ENCODE assay signal across 13 cellular contexts in the genomic region with DNA sequence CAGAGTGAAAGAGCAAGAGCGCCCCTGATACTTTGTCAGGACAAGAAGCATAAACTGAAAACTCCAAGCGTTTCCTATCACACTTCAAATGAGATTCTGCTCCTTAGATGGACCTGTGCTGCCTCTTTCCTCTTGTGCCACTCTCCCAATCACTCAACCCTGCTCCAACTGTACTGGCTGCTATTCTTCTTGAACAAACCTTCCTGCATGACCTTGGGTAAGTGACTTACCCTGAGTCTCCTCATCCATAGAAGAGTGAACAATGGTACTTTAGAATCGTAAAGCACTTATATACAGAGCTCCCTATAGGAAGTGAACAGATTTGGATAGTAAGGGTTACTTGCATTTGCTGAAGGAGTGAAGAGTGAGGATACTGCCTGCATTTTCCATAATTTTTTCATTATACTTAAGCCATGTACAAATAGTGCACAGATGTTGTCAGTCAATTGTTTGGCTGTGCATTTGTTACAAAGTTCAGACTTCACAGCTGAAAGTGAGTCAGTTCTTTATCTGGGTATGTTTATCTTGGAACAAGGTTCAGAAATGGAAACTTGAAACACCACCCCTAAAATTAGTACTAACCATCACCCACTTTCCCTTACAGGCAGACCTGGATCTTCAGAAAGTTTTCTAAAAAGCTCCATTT. TPM values are rescaled to one million over a fixed set of nuclear protein-coding genes. Genes with fewer than 3 reads are reported as not detected.
DNase-seq lines count a peak whose midpoint lies in the region; ATAC-seq and TF ChIP-seq lines count a peak whose summit lies in the region.
"Had no signal": no experiment of that assay in that cellular context is flagged by ENCODE, and none has a peak within 500 bp of the region (broad histone marks: within the 10 kb centered on the region; RNA-seq: fewer than 3 reads in every experiment).

No MANE protein-coding gene starts in this region.

- H3K4me3 ChIP-seq in mammary epithelial cell (replicated peaks in 1 of 3; ENCODE audit: insufficient read depth in 1 of 3, low read depth in 2 of 3, low read length in 3 of 3), result no peak overlapping the region
- H3K4me3 ChIP-seq: SK-N-MC had no signal

- H3K4me1 ChIP-seq in mammary epithelial cell (ENCODE audit: insufficient read depth, low read length) (no peaks in the 10 kb centered on the region), foreskin keratinocyte (no peaks in the 10 kb centered on the region)

- CTCF ChIA-PET in MCF 10A (lab: Yijun Ruan, JAX), result interaction anchor here (0.5 to 0.8 kb wide), 3 partner anchors 11 to 943 kb away, joined by 3 read pairs; a partner anchor contains a TSS
- CTCF ChIA-PET in mammary epithelial cell (lab: Charles Lee; ENCODE audit: low non-redundant PET), result no interaction called here

- ATAC-seq in left colon, result peak; percentile 73
- no peak for ATAC-seq in foreskin keratinocyte

- no peak overlapping the region for H3K9ac ChIP-seq in mammary epithelial cell (ENCODE audit: insufficient read depth, low read length)

- TF ChIP-seq CTCF in MCF 10A (IDR thresholded peaks at IDR 0.05; ENCODE audit: unreplicated experiment), result no peak
- TF ChIP-seq CTCF in mammary epithelial cell (conservative IDR thresholded peaks at IDR 0.05 in 1 of 2, IDR thresholded peaks at IDR 0.05 in 1 of 2; ENCODE audit: extremely low read depth in 1 of 2, insufficient read depth in 1 of 2, low read depth in 1 of 2, low read length in 2 of 2), result no peak
- no peak for TF ChIP-seq CTCF in chondrocyte (IDR thresholded peaks at IDR 0.05)
- no peak for TF ChIP-seq CTCF in type B pancreatic cell (conservative IDR thresholded peaks at IDR 0.05)
- TF ChIP-seq CTCF in foreskin keratinocyte (conservative IDR thresholded peaks at IDR 0.05), result no peak

- H3K36me3 Mint-ChIP-seq in MCF 10A (ENCODE audit: insufficient read depth, unreplicated experiment), result peaks cover 18% of the 10 kb centered on the region
- peaks cover 20% of the 10 kb centered on the region for H3K36me3 Mint-ChIP-seq in chondrocyte (ENCODE audit: low read depth)
- H3K36me3 Mint-ChIP-seq in type B pancreatic cell, result peaks cover 12% of the 10 kb centered on the region
- H3K36me3 Mint-ChIP-seq in immature natural killer cell, result peaks cover 6 to 12% (median 6%) of the 10 kb centered on the region in 3 donors

- H3K9me3 Mint-ChIP-seq in MCF 10A (ENCODE audit: unreplicated experiment) (no peaks in the 10 kb centered on the region), chondrocyte (ENCODE audit: low read depth) (no peaks in the 10 kb centered on the region), type B pancreatic cell (no peaks in the 10 kb centered on the region), immature natural killer cell (no peaks in the 10 kb centered on the region)
- H3K9me3 Mint-ChIP-seq: neural crest cell had no signal

- peaks cover 10% of the 10 kb centered on the region for H3K79me2 ChIP-seq in mammary epithelial cell (ENCODE audit: insufficient read depth, low read length)

- H3K9me3 ChIP-seq in mammary epithelial cell (replicated peaks; ENCODE audit: insufficient read depth, low read length), result no peaks in the 10 kb centered on the region

- in situ Hi-C loops in mammary epithelial cell (cut with MboI; ENCODE audit: low sequenced_read_pairs in 2 of 2), result no loop called here

- dilution Hi-C loops in mammary epithelial cell (cut with HindIII; ENCODE audit: low sequenced_read_pairs), result no loop called here

- DNase-seq in MCF 10A (ENCODE audit: unreplicated experiment) (peak; percentile 47), mammary epithelial cell (no peak), chondrocyte (ENCODE audit: low spot score) (no peak), left colon (no peak), type B pancreatic cell (ENCODE audit: extremely low spot score, unreplicated experiment) (no peak), NCI-H2227 (lab: John Stamatoyannopoulos, UW; ENCODE audit: unreplicated experiment) (no peak), foreskin keratinocyte (no peak), immature natural killer cell (no peak)
- DNase-seq: head of caudate nucleus, NCI-H2171, trophoblast cell had no signal

- intact Hi-C loops in MCF 10A (cut with micrococcal nuclease), result no loop called here
- intact Hi-C loops in mammary epithelial cell (cut with micrococcal nuclease), result no loop called here
- intact Hi-C loops in left colon (cut with DNase I, micrococcal nuclease), result no loop called here

- POLR2A ChIA-PET in MCF 10A (lab: Yijun Ruan, JAX), result interaction anchor here (1.2 to 2.7 kb wide), 2 partner anchors 11 to 15 kb away, joined by 7 to 13 read pairs; a partner anchor contains a TSS

- H3K27me3 Mint-ChIP-seq in MCF 10A (ENCODE audit: insufficient read depth, unreplicated experiment) (no peaks in the 10 kb centered on the region), chondrocyte (ENCODE audit: low read depth) (no peaks in the 10 kb centered on the region), type B pancreatic cell (no peaks in the 10 kb centered on the region), immature natural killer cell (ENCODE audit: low read depth in 3 of 3) (no peaks in the 10 kb centered on the region)

- H4K20me1 ChIP-seq in mammary epithelial cell (ENCODE audit: insufficient read depth, low read length), result no peaks in the 10 kb centered on the region

- H3K4me2 ChIP-seq in mammary epithelial cell (ENCODE audit: insufficient read depth, low read depth, low read length), result no peak overlapping the region

- H3K27ac ChIP-seq in mammary epithelial cell (ENCODE audit: insufficient read depth, low read depth, low read length) (no peak overlapping the region), foreskin keratinocyte (no peak overlapping the region)
- H3K27ac ChIP-seq: SK-N-MC had no signal

- H3K27ac Mint-ChIP-seq in MCF 10A (ENCODE audit: low read depth, unreplicated experiment) (peak overlapping the region; percentile 64), chondrocyte (ENCODE audit: unreplicated experiment) (peak overlapping the region; percentile 46), type B pancreatic cell (peak overlapping the region; percentile 32), immature natural killer cell (peak overlapping the region in 3 of 6 donors; percentile 34 to 53 (median 47))

- BruUV-seq in MCF 10A (replicated peaks; lab: Mats Ljungman, UMichigan) (no TSS peak), mammary epithelial cell (replicated peaks; lab: Mats Ljungman, UMichigan) (no TSS peak)

- H3K27me3 ChIP-seq in mammary epithelial cell (ENCODE audit: insufficient read depth, low read length) (no peaks in the 10 kb centered on the region), foreskin keratinocyte (no peaks in the 10 kb centered on the region)

- peaks cover 15% of the 10 kb centered on the region for H3K36me3 ChIP-seq in mammary epithelial cell (ENCODE audit: insufficient read depth, low read length)

- H3K4me3 Mint-ChIP-seq in MCF 10A (ENCODE audit: unreplicated experiment) (no peak overlapping the region), chondrocyte (ENCODE audit: unreplicated experiment) (no peak overlapping the region), type B pancreatic cell (no peak overlapping the region), immature natural killer cell (no peak overlapping the region)
- H3K4me3 Mint-ChIP-seq: neural crest cell had no signal

- H2AFZ ChIP-seq in mammary epithelial cell (ENCODE audit: low read depth, low read length), result no peak overlapping the region

- 98% methylated on average over 3 of the region's 3 CpGs for WGBS in mammary epithelial cell (ENCODE audit: low coverage, missing lambda C conversion rate)

- H3K4me1 Mint-ChIP-seq in MCF 10A (ENCODE audit: insufficient read depth, unreplicated experiment), result peaks cover 20% of the 10 kb centered on the region
- H3K4me1 Mint-ChIP-seq in chondrocyte (ENCODE audit: low read depth), result peaks cover 85% of the 10 kb centered on the region
- peaks cover 29% of the 10 kb centered on the region for H3K4me1 Mint-ChIP-seq in type B pancreatic cell (ENCODE audit: unreplicated experiment)
- peaks cover 12 to 14% of the 10 kb centered on the region in 2 donors for H3K4me1 Mint-ChIP-seq in immature natural killer cell
- H3K4me1 Mint-ChIP-seq: neural crest cell had no signal

RNA-seq across cellular contexts. Expression of a gene that starts 10.8 kb away (rescaled TPM):
- total RNA-seq in MCF 10A (2022) (7.6 and 9.3 TPM in 2 replicates), mammary epithelial cell (1 to 10 TPM; 7.0 to 8.0 TPM), chondrocyte (7.0 to 12.3 TPM (median 7.5 TPM) in 3 replicates), left colon (10 to 100 TPM in 1 of 2 donors, 1 to 10 TPM in 1; 7.7 to 10.6 TPM), type B pancreatic cell (ENCODE audit: low replicate concordance) (8.9 and 16.0 TPM in 2 replicates), foreskin keratinocyte (4.1 and 5.5 TPM in 2 replicates)
- polyA plus RNA-seq in mammary epithelial cell (3.2 TPM), foreskin keratinocyte (3.6 and 4.4 TPM in 2 replicates), immature natural killer cell (10 to 100 TPM in 1 of 3 donors, 1 to 10 TPM in 2; 7.7 to 10.6 (median 9.7) TPM)
- polyA minus RNA-seq in mammary epithelial cell, result not detected

RNA-seq across cellular contexts. Expression of a gene that starts 20.4 kb away (rescaled TPM):
- 60.1 and 68.4 TPM in 2 replicates for total RNA-seq in MCF 10A (2022)
- total RNA-seq in mammary epithelial cell, result 10 to 100 TPM; 48.7 to 51.3 TPM
- polyA plus RNA-seq in mammary epithelial cell, result 19.3 TPM
- polyA minus RNA-seq in mammary epithelial cell, result 79.1 TPM
- total RNA-seq in chondrocyte, result 135 to 172 TPM (median 139 TPM) in 3 replicates
- total RNA-seq in left colon, result 10 to 100 TPM; 24.6 to 26.3 TPM
- total RNA-seq in type B pancreatic cell (ENCODE audit: low replicate concordance), result 48.9 and 55.5 TPM in 2 replicates
- total RNA-seq in foreskin keratinocyte, result 38.5 and 50.9 TPM in 2 replicates
- 17.9 and 19.1 TPM in 2 replicates for polyA plus RNA-seq in foreskin keratinocyte
- 10 to 100 TPM; 30.2 to 33.5 (median 31.0) TPM for polyA plus RNA-seq in immature natural killer cell
